Comparison of ENCODE assay signal across 8 cellular contexts in genomic region chr16:24539295-24539849, GRCh38.
A peak's percentile ranks its signal among the peaks of the same experiment; 100 is the strongest.
DNase-seq lines count a peak whose midpoint lies in the region; ATAC-seq and TF ChIP-seq lines count a peak whose summit lies in the region.

Gene RBBP6, plus strand, starts transcription at chr16:24539566. Its CDS starts 1,061 bp downstream, at chr16:24540627.

- in situ Hi-C loops in GM18951 (cut with MboI; ENCODE audit: low sequenced_read_pairs, unreplicated experiment), result no loop called here

- TF ChIP-seq POLR2A in GM18951 (IDR thresholded peaks at IDR 0.05; ENCODE audit: extremely low read depth, insufficient read depth, insufficient read length), result peak; percentile 98

- peak; percentile 22 for TF ChIP-seq CTCF in AG09319 (IDR thresholded peaks at IDR 0.05; ENCODE audit: low read depth, low read length)

- peak; percentile 95 for DNase-seq in AG09319 (ENCODE audit: extremely low read depth, low read depth)
- DNase-seq in NCI-H345 (lab: John Stamatoyannopoulos, UW), result peak; percentile 97
- DNase-seq in activated CD4-positive, CD25-positive, alpha-beta regulatory T cell (lab: John Stamatoyannopoulos, UW), result peak; percentile 88 to 90 (median 90)
- peak; percentile 95 for DNase-seq in central memory CD4-positive, alpha-beta T cell
- peak; percentile 98 for DNase-seq in iris pigment epithelial cell (ENCODE audit: low read depth)
- DNase-seq in stimulated activated CD4-positive, alpha-beta T cell treated with anti-CD3 and anti-CD28 coated beads, Interleukin-12 subunit alpha, Interleukin-12 subunit beta, amount 100 ng/mL, for 4 hours, result peak; percentile 94

- ATAC-seq in HG03196 (IDR thresholded peaks at IDR 0.05; ENCODE audit: unreplicated experiment), result peak; percentile 90

Comparison
In these comparisons a context has a peak if more than half of its experiments do, and no peak if none do; other contexts are left out.
1. Peak in every context shown above with its lines: DNase-seq and ATAC-seq.